In genomic region chr17:48645639-48646182, GRCh38 we compare ENCODE assay signal across 13 cellular contexts.
DNase-seq lines count a peak whose midpoint lies in the region; ATAC-seq and TF ChIP-seq lines count a peak whose summit lies in the region.
"Had no signal": no experiment of that assay in that cellular context is flagged by ENCODE, and none has a peak within 500 bp of the region (broad histone marks: within the 10 kb centered on the region; RNA-seq: fewer than 3 reads in every experiment).

No MANE protein-coding gene starts in this region.

- peak overlapping the region; percentile 45 for H3K4me3 ChIP-seq in RWPE2 (ENCODE audit: severe bottlenecking)
- H3K4me3 ChIP-seq in iPS-18c (ENCODE audit: insufficient read depth, low read depth, low read length) = 0 out of 2 replicates have a peak overlapping the region, but pooled peaks have one; percentile 15
- H3K4me3 ChIP-seq: pancreas had no signal

- no peaks in the 10 kb centered on the region for H3K9me3 Mint-ChIP-seq in activated T-cell treated with anti-CD3 and anti-CD28 coated beads, Interleukin-2, amount 50 U/mL, for 24 hours
- no peaks in the 10 kb centered on the region for H3K9me3 Mint-ChIP-seq in stimulated activated memory B cell treated with anti-CD40 and anti-IgM and Interleukin-4, amounts not matched to agents 10 μg/mL and 1 μg/mL and 100 μg/mL, for 72 hours

- peaks cover 19% of the 10 kb centered on the region for H3K4me1 Mint-ChIP-seq in activated T-cell treated with anti-CD3 and anti-CD28 coated beads, Interleukin-2, amount 50 U/mL, for 24 hours (ENCODE audit: low read depth)
- H3K4me1 Mint-ChIP-seq in stimulated activated memory B cell treated with anti-CD40 and anti-IgM and Interleukin-4, amounts not matched to agents 10 μg/mL and 1 μg/mL and 100 μg/mL, for 72 hours = peaks cover 25% of the 10 kb centered on the region

- no peak for TF ChIP-seq CTCF in RWPE2 (IDR thresholded peaks at IDR 0.05; ENCODE audit: poor library complexity, severe bottlenecking)

- DNase-seq in activated T-cell treated with anti-CD3 and anti-CD28 coated beads, Interleukin-2, amount 50 U/mL, for 24 hours = no peak
- no peak for DNase-seq in activated T-cell treated with anti-CD3 and anti-CD28 coated beads, Interleukin-2, amount 50 U/mL, for 1 hour
- DNase-seq in RWPE2 (ENCODE audit: low spot score) = no peak
- DNase-seq in COLO829 (ENCODE audit: low spot score) = no peak
- DNase-seq: caudate nucleus; KBM-7; NK-92 treated with Interleukin-12 subunit alpha and Interleukin-12 subunit beta, amount 100 ng/mL, for 24 hours; pancreas; substantia nigra had no signal

- H3K36me3 Mint-ChIP-seq in activated T-cell treated with anti-CD3 and anti-CD28 coated beads, Interleukin-2, amount 50 U/mL, for 24 hours (ENCODE audit: low read depth) = no peaks in the 10 kb centered on the region
- H3K36me3 Mint-ChIP-seq in stimulated activated memory B cell treated with anti-CD40 and anti-IgM and Interleukin-4, amounts not matched to agents 10 μg/mL and 1 μg/mL and 100 μg/mL, for 72 hours = no peaks in the 10 kb centered on the region

- peaks cover 85% of the 10 kb centered on the region for H3K27me3 Mint-ChIP-seq in activated T-cell treated with anti-CD3 and anti-CD28 coated beads, Interleukin-2, amount 50 U/mL, for 24 hours
- peaks cover 83% of the 10 kb centered on the region for H3K27me3 Mint-ChIP-seq in stimulated activated memory B cell treated with anti-CD40 and anti-IgM and Interleukin-4, amounts not matched to agents 10 μg/mL and 1 μg/mL and 100 μg/mL, for 72 hours

- H3K4me3 Mint-ChIP-seq in activated T-cell treated with anti-CD3 and anti-CD28 coated beads, Interleukin-2, amount 50 U/mL, for 24 hours = peak overlapping the region; percentile 20
- H3K4me3 Mint-ChIP-seq in stimulated activated memory B cell treated with anti-CD40 and anti-IgM and Interleukin-4, amounts not matched to agents 10 μg/mL and 1 μg/mL and 100 μg/mL, for 72 hours = peak overlapping the region; percentile 80

- H3K9me3 ChIP-seq in RWPE2 (ENCODE audit: severe bottlenecking) (no peaks in the 10 kb centered on the region), iPS-18c (ENCODE audit: control insufficient read depth, insufficient read depth, low read length) (peaks cover 4% of the 10 kb centered on the region)
- H3K9me3 ChIP-seq: pancreas had no signal

- no peaks in the 10 kb centered on the region for H3K36me3 ChIP-seq in RWPE2 (ENCODE audit: low read depth)
- H3K36me3 ChIP-seq: pancreas had no signal

- H3K27ac Mint-ChIP-seq in activated T-cell treated with anti-CD3 and anti-CD28 coated beads, Interleukin-2, amount 50 U/mL, for 24 hours = no peak overlapping the region
- H3K27ac Mint-ChIP-seq in stimulated activated memory B cell treated with anti-CD40 and anti-IgM and Interleukin-4, amounts not matched to agents 10 μg/mL and 1 μg/mL and 100 μg/mL, for 72 hours = no peak overlapping the region

- peaks cover 17% of the 10 kb centered on the region for H3K27me3 ChIP-seq in RWPE2 (ENCODE audit: insufficient read depth, poor library complexity, severe bottlenecking)

- peak overlapping the region; percentile 58 for H3K27ac ChIP-seq in RWPE2 (ENCODE audit: poor library complexity, severe bottlenecking)
- H3K27ac ChIP-seq: pancreas had no signal

- ATAC-seq in RWPE2 (ENCODE audit: low read depth) (no peak), GM19455 (IDR thresholded peaks at IDR 0.05; ENCODE audit: unreplicated experiment) (no peak), HG03039 (IDR thresholded peaks at IDR 0.05; ENCODE audit: unreplicated experiment) (no peak)
- no peak for ATAC-seq in stimulated activated memory B cell treated with anti-CD40 and anti-IgM and Interleukin-4, amounts not matched to agents 10 μg/mL and 1 μg/mL and 100 μg/mL, for 72 hours
- ATAC-seq: pancreas had no signal

- no peaks in the 10 kb centered on the region for H3K4me1 ChIP-seq in RWPE2 (ENCODE audit: insufficient read depth, poor library complexity, severe bottlenecking)
- H3K4me1 ChIP-seq: pancreas had no signal
